ENCODE assay signal across 15 cellular contexts in genomic region chr20:32249030-32249738, GRCh38. TPM values are rescaled to one million over a fixed set of nuclear protein-coding genes. Genes with fewer than 3 reads are reported as not detected.
DNase-seq lines count a peak whose midpoint lies in the region; ATAC-seq, FAIRE-seq and TF ChIP-seq lines count a peak whose summit lies in the region.
"Had no signal": no experiment of that assay in that cellular context is flagged by ENCODE, and none has a peak within 500 bp of the region (broad histone marks: within the 10 kb centered on the region; RNA-seq: fewer than 3 reads in every experiment).

No MANE protein-coding gene starts in this region.

- H2BK120ac ChIP-seq in mesenchymal stem cell (ENCODE audit: low read depth, low read length): no peak overlapping the region

- intact Hi-C loops in activated T-helper 1 cell treated with anti-CD3 and anti-CD28 coated beads, Interleukin-12 subunit alpha, Interleukin-12 subunit beta, Interleukin-2, Interleukin-4 antibody, amounts not matched to agents 30 ng/mL and 10 ng/mL and 1 ng/mL, durations not matched to agents 14 hours and 24 hours and 36 hours (cut with micrococcal nuclease): loop anchor here (1.0 kb wide), 3 partner anchors 17 to 140 kb away; partner anchors contain the start of genes ASXL1 and TM9SF4
- intact Hi-C loops in naive thymus-derived CD4-positive, alpha-beta T cell (cut with micrococcal nuclease): loop anchor here (1.0 to 2.0 kb wide), 3 partner anchors 16 to 42 kb away; partner anchors contain the start of genes KIF3B (in 2 of the 2), PLAGL2 (in 1 of the 2) and POFUT1 (in 1 of the 2)
- intact Hi-C loops in left ventricle myocardium inferior (cut with micrococcal nuclease): no loop called here

- peak overlapping the region; percentile 8 to 87 (median 76) for H3K27ac Mint-ChIP-seq in CD8-positive, alpha-beta memory T cell
- H3K27ac Mint-ChIP-seq in activated T-helper 1 cell treated with anti-CD3 and anti-CD28 coated beads, Interleukin-12 subunit alpha, Interleukin-12 subunit beta, Interleukin-2, Interleukin-4 antibody, amounts not matched to agents 30 ng/mL and 10 ng/mL and 1 ng/mL, durations not matched to agents 14 hours and 24 hours and 36 hours: peak overlapping the region; percentile 94
- peak overlapping the region; percentile 39 to 92 (median 84) for H3K27ac Mint-ChIP-seq in naive thymus-derived CD4-positive, alpha-beta T cell
- H3K27ac Mint-ChIP-seq: WTC11 had no signal

- H3K9me3 Mint-ChIP-seq in CD8-positive, alpha-beta memory T cell: no peaks in the 10 kb centered on the region
- H3K9me3 Mint-ChIP-seq in activated T-helper 1 cell treated with anti-CD3 and anti-CD28 coated beads, Interleukin-12 subunit alpha, Interleukin-12 subunit beta, Interleukin-2, Interleukin-4 antibody, amounts not matched to agents 30 ng/mL and 10 ng/mL and 1 ng/mL, durations not matched to agents 14 hours and 24 hours and 36 hours: peaks cover 8% of the 10 kb centered on the region
- peaks cover 0 to 7% (median 0%) of the 10 kb centered on the region in 11 donors for H3K9me3 Mint-ChIP-seq in naive thymus-derived CD4-positive, alpha-beta T cell
- H3K9me3 Mint-ChIP-seq: neural crest cell had no signal

- CTCF ChIA-PET in CD8-positive, alpha-beta memory T cell (lab: Charles Lee): no interaction called here
- CTCF ChIA-PET in naive thymus-derived CD4-positive, alpha-beta T cell (lab: Charles Lee): interaction anchor here (0.9 kb wide), 1 partner anchor 10 kb away, joined by 3 read pairs; no protein-coding TSS in a partner anchor

- peaks cover 16 to 26% (median 23%) of the 10 kb centered on the region in 3 donors for H3K4me1 Mint-ChIP-seq in CD8-positive, alpha-beta memory T cell
- peaks cover 58% of the 10 kb centered on the region for H3K4me1 Mint-ChIP-seq in activated T-helper 1 cell treated with anti-CD3 and anti-CD28 coated beads, Interleukin-12 subunit alpha, Interleukin-12 subunit beta, Interleukin-2, Interleukin-4 antibody, amounts not matched to agents 30 ng/mL and 10 ng/mL and 1 ng/mL, durations not matched to agents 14 hours and 24 hours and 36 hours (ENCODE audit: low read depth)
- H3K4me1 Mint-ChIP-seq in naive thymus-derived CD4-positive, alpha-beta T cell: peaks cover 2 to 35% (median 28%) of the 10 kb centered on the region in 7 donors
- H3K4me1 Mint-ChIP-seq: neural crest cell, WTC11 had no signal

- no peak overlapping the region for H3K4me2 ChIP-seq in mesenchymal stem cell (ENCODE audit: low read length, poor library complexity, severe bottlenecking)

- DNase-seq in CD8-positive, alpha-beta memory T cell: peak in 4 of 5 donors; percentile 16 to 83 (median 65)
- DNase-seq in SIG-M5 (lab: John Stamatoyannopoulos, UW): peak; percentile 44
- DNase-seq in activated T-helper 1 cell treated with anti-CD3 and anti-CD28 coated beads, Interleukin-12 subunit alpha, Interleukin-12 subunit beta, Interleukin-2, Interleukin-4 antibody, amounts not matched to agents 30 ng/mL and 10 ng/mL and 1 ng/mL, durations not matched to agents 14 hours and 24 hours and 36 hours (ENCODE audit: low spot score): peak; percentile 46
- DNase-seq in naive thymus-derived CD4-positive, alpha-beta T cell: peak in 8 of 9 donors; percentile 43 to 87 (median 78)
- no peak for DNase-seq in mesenchymal stem cell
- DNase-seq in left ventricle myocardium inferior: no peak
- DNase-seq in urothelium cell line (ENCODE audit: low spot score): no peak
- DNase-seq: left cardiac atrium, NCI-H446 had no signal

- no peaks in the 10 kb centered on the region for H3K27me3 ChIP-seq in CD8-positive, alpha-beta memory T cell (ENCODE audit: insufficient read depth, low read length, poor library complexity, severe bottlenecking)
- no peaks in the 10 kb centered on the region for H3K27me3 ChIP-seq in naive thymus-derived CD4-positive, alpha-beta T cell (ENCODE audit: control insufficient read depth in 2 of 2, insufficient read depth in 2 of 2, low read length in 2 of 2)
- H3K27me3 ChIP-seq in mesenchymal stem cell (ENCODE audit: control insufficient read depth in 1 of 2, insufficient read depth in 1 of 2, low read length in 2 of 2) (peaks cover 0 to 5% of the 10 kb centered on the region in 2 experiments), left ventricle myocardium inferior (ENCODE audit: low read depth) (no peaks in the 10 kb centered on the region)
- H3K27me3 ChIP-seq: BLaER1 treated with 17β-estradiol and CSF1 and Interleukin-3, amounts not matched to agents 10 nM and 100 nM had no signal

- H2BK15ac ChIP-seq in mesenchymal stem cell (ENCODE audit: low read depth, poor library complexity, severe bottlenecking): no peak overlapping the region

- no peak overlapping the region for H2AFZ ChIP-seq in mesenchymal stem cell (ENCODE audit: low read depth, low read length)

- H3K18ac ChIP-seq in mesenchymal stem cell (ENCODE audit: low read depth in 1 of 2, low read length in 2 of 2): no peak overlapping the region

- H3K79me1 ChIP-seq in mesenchymal stem cell (replicated peaks; ENCODE audit: low read length, poor library complexity, severe bottlenecking): no peaks in the 10 kb centered on the region

- H2BK12ac ChIP-seq in mesenchymal stem cell (ENCODE audit: low read length in 2 of 2): no peak overlapping the region

- peaks cover 0 to 3% (median 0%) of the 10 kb centered on the region in 3 donors for H3K36me3 Mint-ChIP-seq in CD8-positive, alpha-beta memory T cell
- peaks cover 15% of the 10 kb centered on the region for H3K36me3 Mint-ChIP-seq in activated T-helper 1 cell treated with anti-CD3 and anti-CD28 coated beads, Interleukin-12 subunit alpha, Interleukin-12 subunit beta, Interleukin-2, Interleukin-4 antibody, amounts not matched to agents 30 ng/mL and 10 ng/mL and 1 ng/mL, durations not matched to agents 14 hours and 24 hours and 36 hours (ENCODE audit: low read depth)
- peaks cover 0 to 5% (median 0%) of the 10 kb centered on the region in 5 donors for H3K36me3 Mint-ChIP-seq in naive thymus-derived CD4-positive, alpha-beta T cell
- H3K36me3 Mint-ChIP-seq: WTC11 had no signal

- WGBS in mesenchymal stem cell: 87% methylated on average over 8 of the region's 9 CpGs

- POLR2A ChIA-PET in CD8-positive, alpha-beta memory T cell (lab: Charles Lee): interaction anchor here (0.6 kb wide), 1 partner anchor 133 kb away, joined by 4 read pairs; no protein-coding TSS in a partner anchor
- POLR2A ChIA-PET in naive thymus-derived CD4-positive, alpha-beta T cell (lab: Charles Lee): no interaction called here

- no peak for FAIRE-seq in urothelium cell line (lab: Jason Lieb, UNC)
- FAIRE-seq: astrocyte had no signal

- no peak overlapping the region for H3K4me3 ChIP-seq in CD8-positive, alpha-beta memory T cell (ENCODE audit: low read length)
- H3K4me3 ChIP-seq in naive thymus-derived CD4-positive, alpha-beta T cell (ENCODE audit: low read length): no peak overlapping the region
- no peak overlapping the region for H3K4me3 ChIP-seq in mesenchymal stem cell (ENCODE audit: insufficient read depth in 1 of 2, low read depth in 1 of 2, low read length in 2 of 2)
- H3K4me3 ChIP-seq in left ventricle myocardium inferior: no peak overlapping the region
- H3K4me3 ChIP-seq: BLaER1 treated with 17β-estradiol and CSF1 and Interleukin-3, amounts not matched to agents 10 nM and 100 nM; skin epidermis had no signal

- H3K27me3 Mint-ChIP-seq in CD8-positive, alpha-beta memory T cell: peaks cover 0 to 2% of the 10 kb centered on the region in 2 donors
- H3K27me3 Mint-ChIP-seq in activated T-helper 1 cell treated with anti-CD3 and anti-CD28 coated beads, Interleukin-12 subunit alpha, Interleukin-12 subunit beta, Interleukin-2, Interleukin-4 antibody, amounts not matched to agents 30 ng/mL and 10 ng/mL and 1 ng/mL, durations not matched to agents 14 hours and 24 hours and 36 hours (ENCODE audit: insufficient read depth): no peaks in the 10 kb centered on the region
- H3K27me3 Mint-ChIP-seq in naive thymus-derived CD4-positive, alpha-beta T cell: no peaks in the 10 kb centered on the region

- H3K4me1 ChIP-seq in CD8-positive, alpha-beta memory T cell (ENCODE audit: insufficient read depth, low read length): peaks cover 13% of the 10 kb centered on the region
- H3K4me1 ChIP-seq in naive thymus-derived CD4-positive, alpha-beta T cell (ENCODE audit: control insufficient read depth in 2 of 2, insufficient read depth in 2 of 2, low read length in 2 of 2): no peaks in the 10 kb centered on the region
- H3K4me1 ChIP-seq in mesenchymal stem cell (ENCODE audit: control insufficient read depth, insufficient read depth, low read depth, low read length): peaks cover 4% of the 10 kb centered on the region
- no peaks in the 10 kb centered on the region for H3K4me1 ChIP-seq in left ventricle myocardium inferior

- no peak overlapping the region for H4K91ac ChIP-seq in mesenchymal stem cell (ENCODE audit: low read length)

- H2BK5ac ChIP-seq in mesenchymal stem cell (ENCODE audit: low read depth, low read length, poor library complexity, severe bottlenecking): no peak overlapping the region

- no peaks in the 10 kb centered on the region for H3K36me3 ChIP-seq in CD8-positive, alpha-beta memory T cell (ENCODE audit: insufficient read depth, low read length)
- no peaks in the 10 kb centered on the region for H3K36me3 ChIP-seq in naive thymus-derived CD4-positive, alpha-beta T cell (ENCODE audit: control insufficient read depth in 2 of 3, insufficient read depth in 3 of 3, low read length in 3 of 3)
- H3K36me3 ChIP-seq in mesenchymal stem cell (ENCODE audit: control insufficient read depth in 1 of 2, insufficient read depth in 2 of 2, low read depth in 1 of 2, low read length in 2 of 2) (no peaks in the 10 kb centered on the region), left ventricle myocardium inferior (no peaks in the 10 kb centered on the region)
- H3K36me3 ChIP-seq: BLaER1 treated with 17β-estradiol and CSF1 and Interleukin-3, amounts not matched to agents 10 nM and 100 nM had no signal

- no peak for TF ChIP-seq CTCF in left ventricle myocardium inferior (IDR thresholded peaks at IDR 0.05; ENCODE audit: borderline replicate concordance)

- no peak overlapping the region for H3K14ac ChIP-seq in mesenchymal stem cell (ENCODE audit: low read length in 2 of 2)

- H2AK5ac ChIP-seq in mesenchymal stem cell (ENCODE audit: low read length, severe bottlenecking): no peak overlapping the region

- no peak overlapping the region for H3K4ac ChIP-seq in mesenchymal stem cell (ENCODE audit: low read depth in 1 of 2, low read length in 2 of 2)

- peak; percentile 98 for ATAC-seq in naive thymus-derived CD4-positive, alpha-beta T cell
- no peak for ATAC-seq in HG02610 (IDR thresholded peaks at IDR 0.05; ENCODE audit: unreplicated experiment)
- ATAC-seq: left cardiac atrium, WTC11 had no signal

- no peak overlapping the region for H4K8ac ChIP-seq in mesenchymal stem cell (ENCODE audit: low read length)

- no peak overlapping the region for H3K27ac ChIP-seq in CD8-positive, alpha-beta memory T cell (ENCODE audit: low read depth, low read length)
- peak overlapping the region; percentile 38 for H3K27ac ChIP-seq in naive thymus-derived CD4-positive, alpha-beta T cell (ENCODE audit: low read depth, low read length)
- H3K27ac ChIP-seq in mesenchymal stem cell (ENCODE audit: low read length, poor library complexity, severe bottlenecking): no peak overlapping the region
- no peak overlapping the region for H3K27ac ChIP-seq in left ventricle myocardium inferior (replicated peaks)
- H3K27ac ChIP-seq: skin epidermis had no signal

- H3K23ac ChIP-seq in mesenchymal stem cell (ENCODE audit: low read length in 2 of 2): no peak overlapping the region

- H3K9ac ChIP-seq in mesenchymal stem cell (ENCODE audit: low read length): no peak overlapping the region
- H3K9ac ChIP-seq: BLaER1 treated with 17β-estradiol and CSF1 and Interleukin-3, amounts not matched to agents 10 nM and 100 nM had no signal

- H3K9me3 ChIP-seq in CD8-positive, alpha-beta memory T cell (ENCODE audit: low read length): no peaks in the 10 kb centered on the region
- H3K9me3 ChIP-seq in naive thymus-derived CD4-positive, alpha-beta T cell (ENCODE audit: control insufficient read depth in 2 of 3, low read length in 3 of 3): no peaks in the 10 kb centered on the region
- H3K9me3 ChIP-seq in mesenchymal stem cell (ENCODE audit: control insufficient read depth, low read length) (peaks cover 3% of the 10 kb centered on the region), left ventricle myocardium inferior (replicated peaks) (no peaks in the 10 kb centered on the region)
- H3K9me3 ChIP-seq: BLaER1 treated with 17β-estradiol and CSF1 and Interleukin-3, amounts not matched to agents 10 nM and 100 nM had no signal

- H3K4me3 Mint-ChIP-seq in CD8-positive, alpha-beta memory T cell: peak overlapping the region; percentile 2 to 84 (median 44)
- peak overlapping the region; percentile 32 for H3K4me3 Mint-ChIP-seq in activated T-helper 1 cell treated with anti-CD3 and anti-CD28 coated beads, Interleukin-12 subunit alpha, Interleukin-12 subunit beta, Interleukin-2, Interleukin-4 antibody, amounts not matched to agents 30 ng/mL and 10 ng/mL and 1 ng/mL, durations not matched to agents 14 hours and 24 hours and 36 hours
- H3K4me3 Mint-ChIP-seq in naive thymus-derived CD4-positive, alpha-beta T cell: peak overlapping the region in 9 of 10 donors; percentile 18 to 68 (median 33)
- H3K4me3 Mint-ChIP-seq: neural crest cell, WTC11 had no signal

RNA-seq across cellular contexts. Expression of gene KIF3B, which starts 28.3 kb away (rescaled TPM):
- 10 to 100 TPM; 61.0 to 61.6 TPM for total RNA-seq in CD8-positive, alpha-beta memory T cell
- polyA plus RNA-seq in CD8-positive, alpha-beta memory T cell: 5.7 TPM
- total RNA-seq in activated T-helper 1 cell treated with anti-CD3 and anti-CD28 coated beads, Interleukin-12 subunit alpha, Interleukin-12 subunit beta, Interleukin-2, Interleukin-4 antibody, amounts not matched to agents 30 ng/mL and 10 ng/mL and 1 ng/mL, durations not matched to agents 14 hours and 24 hours and 36 hours: 38.1 and 39.1 TPM in 2 replicates
- 10 to 100 TPM in 4 of 5 experiments, 1 to 10 TPM in 1; 9.3 to 19.5 (median 11.5) TPM for total RNA-seq in naive thymus-derived CD4-positive, alpha-beta T cell
- 1 to 10 TPM; 1.5 to 2.7 TPM for polyA plus RNA-seq in naive thymus-derived CD4-positive, alpha-beta T cell
- polyA plus RNA-seq in mesenchymal stem cell (2013, experiment 1 of 2): 34.9 TPM
- 34.4 TPM for polyA plus RNA-seq in mesenchymal stem cell (2013, experiment 2 of 2)
- total RNA-seq in left ventricle myocardium inferior: 9.9 TPM

RNA-seq across cellular contexts. Expression of gene POFUT1, which starts 41.5 kb away (rescaled TPM):
- total RNA-seq in CD8-positive, alpha-beta memory T cell: 10 to 100 TPM; 87.1 to 88.8 TPM
- polyA plus RNA-seq in CD8-positive, alpha-beta memory T cell: 15.8 TPM
- total RNA-seq in activated T-helper 1 cell treated with anti-CD3 and anti-CD28 coated beads, Interleukin-12 subunit alpha, Interleukin-12 subunit beta, Interleukin-2, Interleukin-4 antibody, amounts not matched to agents 30 ng/mL and 10 ng/mL and 1 ng/mL, durations not matched to agents 14 hours and 24 hours and 36 hours: 69.0 and 73.0 TPM in 2 replicates
- total RNA-seq in naive thymus-derived CD4-positive, alpha-beta T cell: 10 to 100 TPM; 12.5 to 32.2 (median 19.7) TPM
- 10 to 100 TPM; 16.8 to 18.0 TPM for polyA plus RNA-seq in naive thymus-derived CD4-positive, alpha-beta T cell
- 59.1 TPM for polyA plus RNA-seq in mesenchymal stem cell (2013, experiment 1 of 2)
- polyA plus RNA-seq in mesenchymal stem cell (2013, experiment 2 of 2): 60.0 TPM
- total RNA-seq in left ventricle myocardium inferior: 28.9 TPM

RNA-seq across cellular contexts. Expression of gene PLAGL2, which starts 41.6 kb away (rescaled TPM):
- 100 to 1,000 TPM; 120 to 121 TPM for total RNA-seq in CD8-positive, alpha-beta memory T cell
- 4.4 TPM for polyA plus RNA-seq in CD8-positive, alpha-beta memory T cell
- 123 and 126 TPM in 2 replicates for total RNA-seq in activated T-helper 1 cell treated with anti-CD3 and anti-CD28 coated beads, Interleukin-12 subunit alpha, Interleukin-12 subunit beta, Interleukin-2, Interleukin-4 antibody, amounts not matched to agents 30 ng/mL and 10 ng/mL and 1 ng/mL, durations not matched to agents 14 hours and 24 hours and 36 hours
- total RNA-seq in naive thymus-derived CD4-positive, alpha-beta T cell: 10 to 100 TPM; 15.6 to 30.1 (median 17.6) TPM
- 1 to 10 TPM; 3.1 to 5.1 TPM for polyA plus RNA-seq in naive thymus-derived CD4-positive, alpha-beta T cell
- 16.6 TPM for polyA plus RNA-seq in mesenchymal stem cell (2013, experiment 1 of 2)
- 16.8 TPM for polyA plus RNA-seq in mesenchymal stem cell (2013, experiment 2 of 2)
- total RNA-seq in left ventricle myocardium inferior: 7.3 TPM

Comparison
In these comparisons a context has a peak if more than half of its experiments do, and no peak if none do; other contexts are left out.
1. DNase-seq: peak in CD8-positive, alpha-beta memory T cell (4 of 5), SIG-M5 (single experiment), activated T-helper 1 cell treated with anti-CD3 and anti-CD28 coated beads, Interleukin-12 subunit alpha, Interleukin-12 subunit beta, Interleukin-2, Interleukin-4 antibody, amounts not matched to agents 30 ng/mL and 10 ng/mL and 1 ng/mL, durations not matched to agents 14 hours and 24 hours and 36 hours (single experiment) and naive thymus-derived CD4-positive, alpha-beta T cell (8 of 9); none in mesenchymal stem cell (single experiment), left ventricle myocardium inferior (single experiment) and urothelium cell line (single experiment).
2. Peak in every context shown above with its lines, with median percentiles within 50 percentile points of each other: H3K27ac Mint-ChIP-seq and H3K4me3 Mint-ChIP-seq.